In genomic region chr20:35115606-35116005, GRCh38 we compare ENCODE assay signal across 20 cellular contexts. TPM values are rescaled to one million over a fixed set of nuclear protein-coding genes. Genes with fewer than 3 reads are reported as not detected.
A peak's percentile ranks its signal among the peaks of the same experiment; 100 is the strongest.
DNase-seq lines count a peak whose midpoint lies in the region; ATAC-seq, FAIRE-seq and TF ChIP-seq lines count a peak whose summit lies in the region.
"Had no signal": no experiment of that assay in that cellular context is flagged by ENCODE, and none has a peak within 500 bp of the region (broad histone marks: within the 10 kb centered on the region; RNA-seq: fewer than 3 reads in every experiment).

No MANE protein-coding gene starts in this region.

- H3K9ac ChIP-seq in K562 (ENCODE audit: insufficient read depth in 1 of 2, low read depth in 2 of 2, low read length in 2 of 2) (peak overlapping the region; percentile 0 to 53; a peak in 3 of 4 replicates), neuronal stem cell (ENCODE audit: low read depth, low read length, poor library complexity) (no peak overlapping the region)

- POLR2A ChIA-PET in Panc1 (lab: Charles Lee) (no interaction called here), K562 (lab: Yijun Ruan, JAX) (interaction anchor here (1.0 to 1.5 kb wide), 3 partner anchors 11 to 17 kb away, joined by 3 read pairs; no protein-coding TSS in a partner anchor)

- H3K27ac ChIP-seq in Panc1 (ENCODE audit: low read length) = no peak overlapping the region
- peak overlapping the region; percentile 75 for H3K27ac ChIP-seq in K562 (ENCODE audit: extremely low read depth, low read depth, low read length)
- no peak overlapping the region for H3K27ac ChIP-seq in neuronal stem cell (replicated peaks; ENCODE audit: low read length)
- no peak overlapping the region for H3K27ac ChIP-seq in SJCRH30
- H3K27ac ChIP-seq: PC-9 had no signal

- H3K4me1 ChIP-seq in Panc1 (ENCODE audit: control insufficient read depth, insufficient read depth, low read length) = no peaks in the 10 kb centered on the region
- H3K4me1 ChIP-seq in K562 (replicated peaks in 1 of 2; ENCODE audit: control insufficient read depth in 2 of 2, insufficient read depth in 2 of 2, low read length in 2 of 2) = peaks cover 26 to 35% of the 10 kb centered on the region in 2 experiments
- H3K4me1 ChIP-seq in neuronal stem cell (ENCODE audit: control insufficient read depth in 2 of 2, insufficient read depth in 1 of 2, low read depth in 1 of 2, low read length in 2 of 2) = no peaks in the 10 kb centered on the region
- no peaks in the 10 kb centered on the region for H3K4me1 ChIP-seq in SJCRH30

- intact Hi-C loops in Panc1 (cut with micrococcal nuclease; ENCODE audit: unreplicated experiment) (no loop called here), K562 (cut with micrococcal nuclease) (no loop called here)

- no peak for FAIRE-seq in K562 (lab: Jason Lieb, UNC)
- FAIRE-seq: GM19239 had no signal

- H4K91ac ChIP-seq in neuronal stem cell (ENCODE audit: low read depth, low read length, poor library complexity) = no peak overlapping the region

- H3K27me3 Mint-ChIP-seq in activated naive CD8-positive, alpha-beta T cell treated with anti-CD3 and anti-CD28 coated beads for 36 hours = no peaks in the 10 kb centered on the region
- no peaks in the 10 kb centered on the region for H3K27me3 Mint-ChIP-seq in activated naive CD8-positive, alpha-beta T cell treated with anti-CD3 and anti-CD28 coated beads, Interleukin-2, amount 50 U/mL, for 24 hours

- DNase-seq in activated naive CD8-positive, alpha-beta T cell treated with anti-CD3 and anti-CD28 coated beads for 36 hours = no peak
- no peak for DNase-seq in activated naive CD8-positive, alpha-beta T cell treated with anti-CD3 and anti-CD28 coated beads, Interleukin-2, amount 50 U/mL, for 24 hours
- DNase-seq in Panc1 (ENCODE audit: low read depth, low spot score) = no peak
- no peak for DNase-seq in K562 (ENCODE audit: extremely low read depth in 1 of 4, low spot score in 3 of 4)
- DNase-seq in neuronal stem cell (ENCODE audit: low spot score) = no peak
- no peak for DNase-seq in superior temporal gyrus (ENCODE audit: extremely low spot score)
- DNase-seq in SJCRH30 = no peak
- DNase-seq: ACHN, AML-193, EL, HFFc6, Kasumi-1, NCI-H1105, NCI-H1694, NCI-H2227 treated with DMSO at 0.1 percent for 48 hours, NCI-H524, PC-9 had no signal

- TF ChIP-seq POLR2A in K562 (conservative IDR thresholded peaks at IDR 0.05) (no peak), GM18505 (IDR thresholded peaks at IDR 0.05; ENCODE audit: borderline replicate concordance, extremely low read depth, insufficient read depth, insufficient read length) (no peak)

- no peaks in the 10 kb centered on the region for H3K79me2 ChIP-seq in K562 (ENCODE audit: control insufficient read depth, insufficient read depth, low read length)

- no peak for TF ChIP-seq CTCF in Panc1 (IDR thresholded peaks at IDR 0.05)
- no peak for TF ChIP-seq CTCF in K562 (IDR thresholded peaks at IDR 0.05 in 2 of 3, conservative IDR thresholded peaks at IDR 0.05 in 1 of 3; ENCODE audit: insufficient read depth in 2 of 3, low read depth in 1 of 3, low read length in 3 of 3)

- 74% methylated on average over 11 of the region's 11 CpGs for WGBS in K562 (ENCODE audit: insufficient coverage, low coverage, missing lambda C conversion rate)
- WGBS in neuronal stem cell (ENCODE audit: extremely low coverage in 2 of 2, insufficient read length in 2 of 2, insufficient replicate concordance in 1 of 2), 2 donors = no CpG with 5 or more reads among the region's 11 CpGs

- no peaks in the 10 kb centered on the region for H3K27me3 ChIP-seq in Panc1 (ENCODE audit: control insufficient read depth, insufficient read depth, low read length)
- H3K27me3 ChIP-seq in K562 (ENCODE audit: control insufficient read depth in 2 of 2, insufficient read depth in 2 of 2, low read length in 2 of 2) = no peaks in the 10 kb centered on the region
- H3K27me3 ChIP-seq in neuronal stem cell (ENCODE audit: control insufficient read depth in 3 of 3, insufficient read depth in 3 of 3, low read depth in 1 of 3, low read length in 3 of 3) = no peaks in the 10 kb centered on the region
- no peaks in the 10 kb centered on the region for H3K27me3 ChIP-seq in SJCRH30

- no peak overlapping the region for H3K18ac ChIP-seq in neuronal stem cell (ENCODE audit: low read length)

- H3K36me3 Mint-ChIP-seq in activated naive CD8-positive, alpha-beta T cell treated with anti-CD3 and anti-CD28 coated beads for 36 hours = peaks cover 14% of the 10 kb centered on the region
- peaks cover 20% of the 10 kb centered on the region for H3K36me3 Mint-ChIP-seq in activated naive CD8-positive, alpha-beta T cell treated with anti-CD3 and anti-CD28 coated beads, Interleukin-2, amount 50 U/mL, for 24 hours (ENCODE audit: low read depth)

- H3K9me3 ChIP-seq in Panc1 (ENCODE audit: control insufficient read depth, insufficient read depth, low read depth, low read length) (no peaks in the 10 kb centered on the region), K562 (replicated peaks; ENCODE audit: control insufficient read depth, insufficient read depth, low read depth, low read length) (no peaks in the 10 kb centered on the region), neuronal stem cell (replicated peaks in 1 of 2; ENCODE audit: control insufficient read depth in 2 of 2, insufficient read depth in 1 of 2, low read depth in 1 of 2, low read length in 2 of 2) (no peaks in the 10 kb centered on the region), SJCRH30 (replicated peaks) (no peaks in the 10 kb centered on the region)

- H3K36me3 ChIP-seq in Panc1 (ENCODE audit: control insufficient read depth, insufficient read depth, low read length) (no peaks in the 10 kb centered on the region), K562 (ENCODE audit: control insufficient read depth, insufficient read depth, low read length) (peaks cover 33% of the 10 kb centered on the region; the same call in 2 of the 3 replicates), neuronal stem cell (replicated peaks in 1 of 2; ENCODE audit: control insufficient read depth in 2 of 2, insufficient read depth in 2 of 2, low read length in 2 of 2) (peaks cover 5 to 22% of the 10 kb centered on the region in 2 donors), SJCRH30 (no peaks in the 10 kb centered on the region)

- peak overlapping the region; percentile 10 for H3K23ac ChIP-seq in neuronal stem cell (ENCODE audit: low read depth, low read length, poor library complexity)

- no peaks in the 10 kb centered on the region for H3K9me3 Mint-ChIP-seq in activated naive CD8-positive, alpha-beta T cell treated with anti-CD3 and anti-CD28 coated beads for 36 hours
- H3K9me3 Mint-ChIP-seq in activated naive CD8-positive, alpha-beta T cell treated with anti-CD3 and anti-CD28 coated beads, Interleukin-2, amount 50 U/mL, for 24 hours = no peaks in the 10 kb centered on the region
- H3K9me3 Mint-ChIP-seq: CD14-positive monocyte, HFFc6 had no signal

- H2BK120ac ChIP-seq in neuronal stem cell (ENCODE audit: low read depth, low read length) = no peak overlapping the region

- no peak overlapping the region for H3K4me3 Mint-ChIP-seq in activated naive CD8-positive, alpha-beta T cell treated with anti-CD3 and anti-CD28 coated beads for 36 hours
- no peak overlapping the region for H3K4me3 Mint-ChIP-seq in activated naive CD8-positive, alpha-beta T cell treated with anti-CD3 and anti-CD28 coated beads, Interleukin-2, amount 50 U/mL, for 24 hours
- H3K4me3 Mint-ChIP-seq: CD14-positive monocyte, HFFc6 had no signal

- H2BK12ac ChIP-seq in neuronal stem cell (ENCODE audit: low read length) = no peak overlapping the region

- TF ChIP-seq RAD21 in K562 (CRISPR knock-in tag; conservative IDR thresholded peaks at IDR 0.05 in 1 of 2, IDR thresholded peaks at IDR 0.05 in 1 of 2) = no peak

- ATAC-seq in activated naive CD8-positive, alpha-beta T cell treated with anti-CD3 and anti-CD28 coated beads, Interleukin-2, amount 50 U/mL, for 24 hours = no peak
- ATAC-seq in Panc1 = no peak
- ATAC-seq in K562 = no peak
- ATAC-seq in GM18505 (IDR thresholded peaks at IDR 0.05; ENCODE audit: unreplicated experiment) = no peak

- H3K9me1 ChIP-seq in K562 (ENCODE audit: control insufficient read depth, insufficient read depth, low read length) = no peaks in the 10 kb centered on the region

- H3K4me3 ChIP-seq in Panc1 (ENCODE audit: low read depth in 2 of 2, low read length in 2 of 2) (no peak overlapping the region), K562 (no peak overlapping the region), neuronal stem cell (ENCODE audit: low read length in 2 of 2) (no peak overlapping the region), SJCRH30 (no peak overlapping the region)
- H3K4me3 ChIP-seq: PC-9 had no signal

- H2AK5ac ChIP-seq in neuronal stem cell (ENCODE audit: low read depth, low read length) = no peak overlapping the region

- H3K4me2 ChIP-seq in K562 (ENCODE audit: insufficient read depth, low read length) (0 out of 2 replicates have a peak overlapping the region, but pooled peaks have one; percentile 21), neuronal stem cell (ENCODE audit: insufficient read depth, low read length, poor library complexity, severe bottlenecking) (no peak overlapping the region)
- H3K4me2 ChIP-seq: PC-9 had no signal

- no peak overlapping the region for H3K4ac ChIP-seq in neuronal stem cell (ENCODE audit: low read length)

- no peak overlapping the region for H3K14ac ChIP-seq in neuronal stem cell (ENCODE audit: low read length)

- no peaks in the 10 kb centered on the region for H3K79me1 ChIP-seq in neuronal stem cell (ENCODE audit: low read depth, low read length)

- H3K4me1 Mint-ChIP-seq in activated naive CD8-positive, alpha-beta T cell treated with anti-CD3 and anti-CD28 coated beads for 36 hours = no peaks in the 10 kb centered on the region
- H3K4me1 Mint-ChIP-seq in activated naive CD8-positive, alpha-beta T cell treated with anti-CD3 and anti-CD28 coated beads, Interleukin-2, amount 50 U/mL, for 24 hours = no peaks in the 10 kb centered on the region

- BruUV-seq in Panc1 (replicated peaks; lab: Mats Ljungman, UMichigan) = TSS peak; percentile 67
- no TSS peak for BruUV-seq in K562 (replicated peaks; lab: Mats Ljungman, UMichigan)

- H4K20me1 ChIP-seq in K562 (replicated peaks; ENCODE audit: control insufficient read depth, insufficient read depth, low read length) = no peaks in the 10 kb centered on the region

- CTCF ChIA-PET in Panc1 (lab: Charles Lee) = no interaction called here
- CTCF ChIA-PET in K562 (lab: Yijun Ruan, JAX; ENCODE audit: low intra/inter-chr PET ratio) = no interaction called here

- H2BK15ac ChIP-seq in neuronal stem cell (ENCODE audit: low read length) = no peak overlapping the region

- H4K8ac ChIP-seq in neuronal stem cell (ENCODE audit: low read depth, low read length) = no peak overlapping the region

- in situ Hi-C loops in Panc1 (cut with HindIII; ENCODE audit: low pct_unique_long_range_greater_than_20kb, low sequenced_read_pairs) (no loop called here), K562 (cut with MboI) (no loop called here)

- TF ChIP-seq EP300 in K562 (IDR thresholded peaks at IDR 0.05; ENCODE audit: low read length) = no peak

- peak overlapping the region; percentile 86 for H2AFZ ChIP-seq in K562 (ENCODE audit: low read depth, low read length)
- H2AFZ ChIP-seq in neuronal stem cell (ENCODE audit: low read length) = no peak overlapping the region
- H2AFZ ChIP-seq: PC-9 had no signal

- H3K27ac Mint-ChIP-seq in activated naive CD8-positive, alpha-beta T cell treated with anti-CD3 and anti-CD28 coated beads for 36 hours = peak overlapping the region; percentile 36
- H3K27ac Mint-ChIP-seq in activated naive CD8-positive, alpha-beta T cell treated with anti-CD3 and anti-CD28 coated beads, Interleukin-2, amount 50 U/mL, for 24 hours = no peak overlapping the region

- H2BK5ac ChIP-seq in neuronal stem cell (ENCODE audit: low read length) = no peak overlapping the region

RNA-seq across cellular contexts. Expression of gene TRPC4AP, which starts 23.0 kb away (rescaled TPM):
- 10 to 100 TPM; 39.6 to 43.1 TPM for total RNA-seq in activated naive CD8-positive, alpha-beta T cell treated with anti-CD3 and anti-CD28 coated beads for 36 hours
- total RNA-seq in Panc1 (2021; ENCODE audit: unreplicated experiment) (48.4 TPM), K562 (2014; rRNA removed) (27.8 and 30.4 TPM in 2 replicates), K562 (2014; rRNA removed; fragmentation: Illumina TruSeq; extraction: Trizol) (30.8 and 31.4 TPM in 2 replicates), K562 (2015; rRNA removed; fragmentation: Illumina TruSeq; extraction: Trizol) (33.2 and 33.3 TPM in 2 replicates), K562 (2021) (52.4 and 55.9 TPM in 2 replicates)
- polyA plus RNA-seq in Panc1 (2012; ENCODE audit: insufficient read length) = 47.3 TPM
- total RNA-seq in K562 (2011; cell fraction: chromatin; rRNA removed; ENCODE audit: low replicate concordance) = 144 and 200 TPM in 2 replicates
- 104 and 109 TPM in 2 replicates for total RNA-seq in K562 (2011; cell fraction: nucleolus; rRNA removed)
- total RNA-seq in K562 (2011; cell fraction: nucleoplasm; rRNA removed) = 81.8 and 94.8 TPM in 2 replicates
- polyA plus RNA-seq in K562 (2011; rRNA removed) (70.3 and 92.0 TPM in 2 replicates), K562 (2014; fragmentation: Illumina TruSeq; extraction: Trizol) (49.1 and 53.7 TPM in 2 replicates), K562 (2014; fragmentation: Nextera tagmentation; extraction: Ambion mirVana) (1 to 10 TPM; 2.3 to 3.6 TPM), K562 (2014; rRNA removed) (54.4 and 55.0 TPM in 2 replicates)
- 72.8 and 74.0 TPM in 2 replicates for polyA plus RNA-seq in K562 (2011; cell fraction: cytosol; rRNA removed)
- 202 and 245 TPM in 2 replicates for polyA plus RNA-seq in K562 (2011; cell fraction: nucleus; rRNA removed)
- 41.4 and 126 TPM in 2 replicates for polyA plus RNA-seq in K562 (2012)
- polyA minus RNA-seq in K562 (2011; rRNA and poly(A)+ RNA removed) = 79.0 and 79.5 TPM in 2 replicates
- 42.6 and 43.7 TPM in 2 replicates for polyA minus RNA-seq in K562 (2011; cell fraction: cytosol; rRNA and poly(A)+ RNA removed)
- 37.8 and 72.4 TPM in 2 replicates for polyA minus RNA-seq in K562 (2011; cell fraction: nucleus; rRNA and poly(A)+ RNA removed)
- 44.5 TPM for polyA plus RNA-seq in neuronal stem cell (2013, experiment 1 of 2)
- 44.4 TPM for polyA plus RNA-seq in neuronal stem cell (2013, experiment 2 of 2)
- total RNA-seq in SJCRH30 (2014; rRNA removed; shearing (Covaris generic)) = 67.0 and 68.9 TPM in 2 replicates

RNA-seq across cellular contexts. Expression of gene EDEM2, which starts 31.5 kb away (rescaled TPM):
- 10 to 100 TPM; 15.3 to 15.9 TPM for total RNA-seq in activated naive CD8-positive, alpha-beta T cell treated with anti-CD3 and anti-CD28 coated beads for 36 hours
- total RNA-seq in Panc1 (2021; ENCODE audit: unreplicated experiment) = 34.7 TPM
- polyA plus RNA-seq in Panc1 (2012; ENCODE audit: insufficient read length) = 39.1 TPM
- 8.9 and 14.8 TPM in 2 replicates for total RNA-seq in K562 (2011; cell fraction: chromatin; rRNA removed; ENCODE audit: low replicate concordance)
- total RNA-seq in K562 (2011; cell fraction: nucleolus; rRNA removed) = 12.9 and 17.7 TPM in 2 replicates
- total RNA-seq in K562 (2011; cell fraction: nucleoplasm; rRNA removed) = 14.7 and 15.8 TPM in 2 replicates
- total RNA-seq in K562 (2014; rRNA removed) = 10.1 and 13.3 TPM in 2 replicates
- total RNA-seq in K562 (2014; rRNA removed; fragmentation: Illumina TruSeq; extraction: Trizol) = 8.6 and 9.7 TPM in 2 replicates
- 10.9 and 11.2 TPM in 2 replicates for total RNA-seq in K562 (2015; rRNA removed; fragmentation: Illumina TruSeq; extraction: Trizol)
- total RNA-seq in K562 (2021) = 9.8 and 10.4 TPM in 2 replicates
- 6.9 and 8.8 TPM in 2 replicates for polyA plus RNA-seq in K562 (2011; rRNA removed)
- polyA plus RNA-seq in K562 (2011; cell fraction: cytosol; rRNA removed) = 6.7 and 7.4 TPM in 2 replicates
- polyA plus RNA-seq in K562 (2011; cell fraction: nucleus; rRNA removed) = 11.6 and 12.1 TPM in 2 replicates
- polyA plus RNA-seq in K562 (2012) = 12.0 and 25.9 TPM in 2 replicates
- 10.3 and 11.0 TPM in 2 replicates for polyA plus RNA-seq in K562 (2014; fragmentation: Illumina TruSeq; extraction: Trizol)
- polyA plus RNA-seq in K562 (2014; fragmentation: Nextera tagmentation; extraction: Ambion mirVana) = 1 to 10 TPM; 7.3 to 9.1 TPM
- polyA plus RNA-seq in K562 (2014; rRNA removed) = 5.5 and 6.9 TPM in 2 replicates
- polyA minus RNA-seq in K562 (2011; rRNA and poly(A)+ RNA removed) = 5.5 TPM in 2 replicates
- polyA minus RNA-seq in K562 (2011; cell fraction: cytosol; rRNA and poly(A)+ RNA removed) = 4.8 and 5.4 TPM in 2 replicates
- 2.7 and 3.4 TPM in 2 replicates for polyA minus RNA-seq in K562 (2011; cell fraction: nucleus; rRNA and poly(A)+ RNA removed)
- 11.0 TPM for polyA plus RNA-seq in neuronal stem cell (2013, experiment 1 of 2)
- polyA plus RNA-seq in neuronal stem cell (2013, experiment 2 of 2) = 10.4 TPM
- total RNA-seq in SJCRH30 (2014; rRNA removed; shearing (Covaris generic)) = 19.2 and 19.4 TPM in 2 replicates

RNA-seq across cellular contexts. Expression of gene PROCR, which starts 56.3 kb away (rescaled TPM):
- 1 to 10 TPM; 4.4 to 4.5 TPM for total RNA-seq in activated naive CD8-positive, alpha-beta T cell treated with anti-CD3 and anti-CD28 coated beads for 36 hours
- 38.0 TPM for total RNA-seq in Panc1 (2021; ENCODE audit: unreplicated experiment)
- 53.6 TPM for polyA plus RNA-seq in Panc1 (2012; ENCODE audit: insufficient read length)
- total RNA-seq in K562 (2011; cell fraction: chromatin; rRNA removed; ENCODE audit: low replicate concordance) = 2.5 and 7.2 TPM in 2 replicates
- total RNA-seq in K562 (2011; cell fraction: nucleolus; rRNA removed) = 10.1 and 13.0 TPM in 2 replicates
- 7.0 and 8.1 TPM in 2 replicates for total RNA-seq in K562 (2011; cell fraction: nucleoplasm; rRNA removed)
- total RNA-seq in K562 (2014; rRNA removed) = 4.9 and 5.7 TPM in 2 replicates
- 3.4 and 3.7 TPM in 2 replicates for total RNA-seq in K562 (2014; rRNA removed; fragmentation: Illumina TruSeq; extraction: Trizol)
- total RNA-seq in K562 (2015; rRNA removed; fragmentation: Illumina TruSeq; extraction: Trizol) = 3.8 and 4.0 TPM in 2 replicates
- total RNA-seq in K562 (2021) = 4.1 and 4.5 TPM in 2 replicates
- polyA plus RNA-seq in K562 (2011; rRNA removed) = 5.3 and 7.1 TPM in 2 replicates
- polyA plus RNA-seq in K562 (2011; cell fraction: cytosol; rRNA removed) = 6.2 and 20.5 TPM in 2 replicates
- 2.5 and 4.1 TPM in 2 replicates for polyA plus RNA-seq in K562 (2011; cell fraction: nucleus; rRNA removed)
- 5.5 and 7.4 TPM in 2 replicates for polyA plus RNA-seq in K562 (2012)
- polyA plus RNA-seq in K562 (2014; fragmentation: Illumina TruSeq; extraction: Trizol) = 3.6 and 4.6 TPM in 2 replicates
- polyA plus RNA-seq in K562 (2014; fragmentation: Nextera tagmentation; extraction: Ambion mirVana) = 1 to 10 TPM; 1.6 to 2.6 TPM
- polyA plus RNA-seq in K562 (2014; rRNA removed) = 6.1 and 9.6 TPM in 2 replicates
- 2.6 and 3.9 TPM in 2 replicates for polyA minus RNA-seq in K562 (2011; rRNA and poly(A)+ RNA removed)
- polyA minus RNA-seq in K562 (2011; cell fraction: cytosol; rRNA and poly(A)+ RNA removed) = 2.5 and 3.1 TPM in 2 replicates
- polyA minus RNA-seq in K562 (2011; cell fraction: nucleus; rRNA and poly(A)+ RNA removed) = 0.81 and 1.3 TPM in 2 replicates
- 2.6 TPM for polyA plus RNA-seq in neuronal stem cell (2013, experiment 1 of 2)
- polyA plus RNA-seq in neuronal stem cell (2013, experiment 2 of 2) = 2.7 TPM
- 9.0 and 9.6 TPM in 2 replicates for total RNA-seq in SJCRH30 (2014; rRNA removed; shearing (Covaris generic))
